ENCODE assay signal across 1 cellular context in genomic region chr1:43947890-43948437, GRCh38.
TF ChIP-seq lines count a peak whose summit lies in the region.

No MANE protein-coding gene starts in this region.

TF ChIP-seq in endothelial cell of umbilical vein, 7 proteins besides CTCF, POLR2A, EP300 and RAD21:
- TF ChIP-seq EZH2 (IDR thresholded peaks at IDR 0.05; ENCODE audit: borderline replicate concordance, low read depth, low read length, severe bottlenecking) = no peak
- no peak for TF ChIP-seq GATA2 (IDR thresholded peaks at IDR 0.05; ENCODE audit: insufficient read depth, insufficient read length, low read depth, low read length)
- no peak for TF ChIP-seq POLR2AphosphoS5 (IDR thresholded peaks at IDR 0.05; ENCODE audit: insufficient read depth, low read depth, low read length)
- TF ChIP-seq MYC (IDR thresholded peaks at IDR 0.05; ENCODE audit: low read depth, low read length) = no peak
- no peak for TF ChIP-seq FOS (IDR thresholded peaks at IDR 0.05; ENCODE audit: borderline replicate concordance, insufficient read depth, low read length)
- TF ChIP-seq, protein P1, sequence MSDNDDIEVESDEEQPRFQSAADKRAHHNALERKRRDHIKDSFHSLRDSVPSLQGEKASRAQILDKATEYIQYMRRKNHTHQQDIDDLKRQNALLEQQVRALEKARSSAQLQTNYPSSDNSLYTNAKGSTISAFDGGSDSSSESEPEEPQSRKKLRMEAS (IDR thresholded peaks at IDR 0.05; ENCODE audit: insufficient read depth, insufficient read length) = no peak
- TF ChIP-seq JUN (IDR thresholded peaks at IDR 0.05; ENCODE audit: borderline replicate concordance, insufficient read depth, insufficient read length, low read depth) = no peak
